ENCODE assay signal across 8 cellular contexts in genomic region chr1:228734881-228735801, GRCh38. TPM values are rescaled to one million over a fixed set of nuclear protein-coding genes. Genes with fewer than 3 reads are reported as not detected.
DNase-seq lines count a peak whose midpoint lies in the region; ATAC-seq and TF ChIP-seq lines count a peak whose summit lies in the region.

TSS of gene RHOU (plus strand) at chr1:228735479. CDS start at chr1:228735743, 264 bp downstream.

- peaks cover 13% of the 10 kb centered on the region for H3K27me3 Mint-ChIP-seq in HFFc6 (ENCODE audit: insufficient read depth)
- peaks cover 23% of the 10 kb centered on the region for H3K27me3 Mint-ChIP-seq in activated CD8-positive, alpha-beta T cell treated with anti-CD3 and anti-CD28 coated beads, Interleukin-2, amount 10 ng/mL, durations not matched to agents 7 days and 5 days (ENCODE audit: low read depth)

- CTCF ChIA-PET in activated CD8-positive, alpha-beta T cell treated with anti-CD3 and anti-CD28 coated beads, Interleukin-2, amount 10 ng/mL, durations not matched to agents 7 days and 5 days (lab: Charles Lee) = interaction anchor here (0.7 to 7.9 kb wide), 36 partner anchors 11 to 738 kb away, joined by 3 to 68 read pairs (median 3); no protein-coding TSS in a partner anchor

- peaks cover 5% of the 10 kb centered on the region; the same call in 1 of the 2 replicates for H3K9me3 Mint-ChIP-seq in HFFc6
- no peaks in the 10 kb centered on the region for H3K9me3 Mint-ChIP-seq in activated CD8-positive, alpha-beta T cell treated with anti-CD3 and anti-CD28 coated beads, Interleukin-2, amount 10 ng/mL, durations not matched to agents 7 days and 5 days (ENCODE audit: insufficient read depth)

- DNase-seq in COR-L47 (lab: John Stamatoyannopoulos, UW) (peak; percentile 37), HFFc6 (no peak), NCI-H446 (lab: John Stamatoyannopoulos, UW) (peak; percentile 32 to 78), lung microvascular endothelial cell (ENCODE audit: low read depth in 2 of 2) (peak; percentile 60 to 90)
- peak; percentile 76 for DNase-seq in activated CD8-positive, alpha-beta T cell treated with anti-CD3 and anti-CD28 coated beads, Interleukin-2, amount 10 ng/mL, durations not matched to agents 7 days and 5 days
- DNase-seq in effector CD8-positive, alpha-beta T cell (lab: John Stamatoyannopoulos, UW) = peak; percentile 32
- DNase-seq in stimulated activated CD4-positive, alpha-beta T cell treated with anti-CD3 and anti-CD28 coated beads, TNF-alpha, amount 100 ng/mL, for 24 hours (ENCODE audit: low read depth in 3 of 3) = peak; percentile 27 to 61 (median 42)

- no peaks in the 10 kb centered on the region for H3K36me3 Mint-ChIP-seq in HFFc6 (ENCODE audit: low read depth)
- H3K36me3 Mint-ChIP-seq in activated CD8-positive, alpha-beta T cell treated with anti-CD3 and anti-CD28 coated beads, Interleukin-2, amount 10 ng/mL, durations not matched to agents 7 days and 5 days (ENCODE audit: low read depth) = peaks cover 21% of the 10 kb centered on the region

- TF ChIP-seq CTCF in HFFc6 (IDR thresholded peaks at IDR 0.05) = peak; percentile 66; the same call in 1 of the 2 replicates

- ATAC-seq in activated CD8-positive, alpha-beta T cell treated with anti-CD3 and anti-CD28 coated beads, Interleukin-2, amount 10 ng/mL, durations not matched to agents 7 days and 5 days = peak; percentile 88
- ATAC-seq in GM18867 (IDR thresholded peaks at IDR 0.05; ENCODE audit: unreplicated experiment) = no peak

- POLR2A ChIA-PET in activated CD8-positive, alpha-beta T cell treated with anti-CD3 and anti-CD28 coated beads, Interleukin-2, amount 10 ng/mL, durations not matched to agents 7 days and 5 days (lab: Charles Lee) = interaction anchor here (0.9 kb wide), 1 partner anchor 59 kb away, joined by 3 read pairs; no protein-coding TSS in a partner anchor

- no peaks in the 10 kb centered on the region; the same call in 1 of the 2 replicates for H3K4me1 Mint-ChIP-seq in HFFc6 (ENCODE audit: low read depth)
- H3K4me1 Mint-ChIP-seq in activated CD8-positive, alpha-beta T cell treated with anti-CD3 and anti-CD28 coated beads, Interleukin-2, amount 10 ng/mL, durations not matched to agents 7 days and 5 days (ENCODE audit: low read depth) = peaks cover 31% of the 10 kb centered on the region

- H3K27ac Mint-ChIP-seq in HFFc6 = no peak within 1 kb of the TSS
- H3K27ac Mint-ChIP-seq in activated CD8-positive, alpha-beta T cell treated with anti-CD3 and anti-CD28 coated beads, Interleukin-2, amount 10 ng/mL, durations not matched to agents 7 days and 5 days = peak within 1 kb of the TSS; percentile 75

- H3K4me3 Mint-ChIP-seq in HFFc6 = peak within 1 kb of the TSS; percentile 59
- peak within 1 kb of the TSS; percentile 85 for H3K4me3 Mint-ChIP-seq in activated CD8-positive, alpha-beta T cell treated with anti-CD3 and anti-CD28 coated beads, Interleukin-2, amount 10 ng/mL, durations not matched to agents 7 days and 5 days

RNA-seq across cellular contexts. Expression of gene RHOU, which starts in this region (rescaled TPM):
- total RNA-seq in HFFc6 (2021; fragmentation: NEBNext Ultra II Directional; extraction: Animal tissue kit (Norgen Biotek cat#: 25700)) = under 1 TPM; 0.29 to 0.51 (median 0.31) TPM
- 1 to 10 TPM; 9.5 to 9.7 TPM for total RNA-seq in activated CD8-positive, alpha-beta T cell treated with anti-CD3 and anti-CD28 coated beads, Interleukin-2, amount 10 ng/mL, durations not matched to agents 7 days and 5 days
- 11.3 and 29.8 TPM in 2 replicates for total RNA-seq in lung microvascular endothelial cell
